In the genomic region with DNA sequence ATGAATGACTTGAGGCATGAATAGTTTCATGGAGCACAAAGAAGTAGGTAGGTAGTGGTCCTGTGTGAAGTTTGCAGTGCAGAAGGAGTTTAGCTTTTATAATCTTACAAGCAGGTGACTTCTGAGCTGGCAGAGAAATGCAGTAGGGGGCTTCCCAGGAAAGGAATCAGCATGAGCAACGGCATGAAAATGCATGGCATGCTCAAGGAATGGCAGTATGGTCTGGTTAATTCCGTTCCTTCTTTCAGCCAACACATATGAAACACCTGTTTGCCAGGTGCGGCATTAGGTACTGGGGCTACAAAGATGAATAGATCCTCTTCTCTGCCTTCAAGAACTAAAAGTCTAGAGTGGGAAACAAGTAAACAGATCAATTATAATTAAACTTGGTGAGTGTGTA, we compare ENCODE assay signal across 21 cellular contexts.
DNase-seq lines count a peak whose midpoint lies in the region; ATAC-seq, FAIRE-seq and TF ChIP-seq lines count a peak whose summit lies in the region.
"Had no signal": no experiment of that assay in that cellular context is flagged by ENCODE, and none has a peak within 500 bp of the region (broad histone marks: within the 10 kb centered on the region; RNA-seq: fewer than 3 reads in every experiment).

No MANE protein-coding gene starts in this region.

- H3K4me1 Mint-ChIP-seq in CD4-positive, alpha-beta T cell (ENCODE audit: low read depth), result peaks cover 63% of the 10 kb centered on the region
- H3K4me1 Mint-ChIP-seq in activated T-helper 17 cell treated with anti-CD3 and anti-CD28 coated beads, Interleukin-2, amount 50 U/mL, for 72 hours, result peaks cover 59% of the 10 kb centered on the region

- no peaks in the 10 kb centered on the region for H3K27me3 Mint-ChIP-seq in CD4-positive, alpha-beta T cell
- no peaks in the 10 kb centered on the region for H3K27me3 Mint-ChIP-seq in activated T-helper 17 cell treated with anti-CD3 and anti-CD28 coated beads, Interleukin-2, amount 50 U/mL, for 72 hours
- H3K27me3 Mint-ChIP-seq: type B pancreatic cell had no signal

- no peak overlapping the region for H3K4me3 ChIP-seq in keratinocyte (ENCODE audit: control insufficient read depth in 2 of 3, extremely low read depth in 1 of 3, insufficient read depth in 2 of 3, low read depth in 1 of 3, low read length in 3 of 3)
- no peak overlapping the region for H3K4me3 ChIP-seq in esophagus squamous epithelium
- H3K4me3 ChIP-seq: left ventricle myocardium inferior, ovary had no signal

- CTCF ChIA-PET in CD4-positive, alpha-beta T cell (lab: Charles Lee), result interaction anchor here (0.6 to 1.7 kb wide), 4 partner anchors 19 to 185 kb away, joined by 3 to 9 read pairs (median 4); a partner anchor contains a TSS

- DNase-seq in ACHN (peak; percentile 17), keratinocyte (ENCODE audit: low read depth, low spot score) (no peak), NCI-H2081 (lab: John Stamatoyannopoulos, UW) (no peak), GM19239 (ENCODE audit: insufficient read length, low spot score) (no peak), esophagus squamous epithelium (lab: John Stamatoyannopoulos, UW) (no peak)
- DNase-seq in CD4-positive, alpha-beta T cell, result no peak
- DNase-seq: central memory CD4-positive, alpha-beta T cell; DMS79; effector CD4-positive, alpha-beta T cell; HCEC 1CT; hippocampal formation; left ventricle myocardium inferior; NCI-H1436 treated with DMSO at 0.1 percent for 48 hours; NCI-H446 treated with DMSO at 0.1 percent for 48 hours; ovary; SHP77; small intestine had no signal

- dilution Hi-C loops in keratinocyte (cut with MboI; ENCODE audit: extremely low pct_ligation_motif_present, low sequenced_read_pairs), result no loop called here

- H3K9me1 ChIP-seq in keratinocyte (ENCODE audit: control insufficient read depth, extremely low read depth, insufficient read depth, low read length), result no peaks in the 10 kb centered on the region

- TF ChIP-seq CTCF in CD4-positive, alpha-beta T cell (IDR thresholded peaks at IDR 0.05), result no peak
- TF ChIP-seq CTCF in keratinocyte (optimal IDR thresholded peaks at IDR 0.05 in 1 of 3, IDR thresholded peaks at IDR 0.05 in 1 of 3, conservative IDR thresholded peaks at IDR 0.05 in 1 of 3; ENCODE audit: extremely low read depth in 1 of 3, insufficient read depth in 2 of 3, low read length in 3 of 3) (no peak), esophagus squamous epithelium (IDR thresholded peaks at IDR 0.05) (no peak)

- H3K27ac Mint-ChIP-seq in CD4-positive, alpha-beta T cell, result peak overlapping the region; percentile 57
- peak overlapping the region; percentile 92 for H3K27ac Mint-ChIP-seq in activated T-helper 17 cell treated with anti-CD3 and anti-CD28 coated beads, Interleukin-2, amount 50 U/mL, for 72 hours
- H3K27ac Mint-ChIP-seq: type B pancreatic cell had no signal

- no peak for TF ChIP-seq POLR2A in esophagus squamous epithelium (IDR thresholded peaks at IDR 0.05)

- H3K27ac ChIP-seq in CD4-positive, alpha-beta T cell (ENCODE audit: low read depth, low read length), result no peak overlapping the region
- H3K27ac ChIP-seq in keratinocyte (ENCODE audit: control insufficient read depth, insufficient read depth, low read length), result no peak overlapping the region
- peak overlapping the region in 1 of 4 donors; percentile 11 for H3K27ac ChIP-seq in esophagus squamous epithelium
- H3K27ac ChIP-seq: left ventricle myocardium inferior, ovary had no signal

- H3K79me2 ChIP-seq in keratinocyte (ENCODE audit: control insufficient read depth, insufficient read depth, low read length), result no peaks in the 10 kb centered on the region

- no peak overlapping the region for H3K9ac ChIP-seq in keratinocyte (ENCODE audit: control insufficient read depth, extremely low read depth, insufficient read depth, low read length)

- H3K4me1 ChIP-seq in keratinocyte (ENCODE audit: control insufficient read depth, extremely low read depth, insufficient read depth, low read length) (no peaks in the 10 kb centered on the region), esophagus squamous epithelium (peaks cover 0 to 25% (median 0%) of the 10 kb centered on the region in 3 donors)
- H3K4me1 ChIP-seq: left ventricle myocardium inferior had no signal

- 75% methylated on average over 3 of the region's 3 CpGs for WGBS in esophagus squamous epithelium, 2 donors

- H2AFZ ChIP-seq in keratinocyte (ENCODE audit: control insufficient read depth, low read length), result no peak overlapping the region

- peak; percentile 26 for FAIRE-seq in keratinocyte (lab: Jason Lieb, UNC)
- FAIRE-seq in GM19239 (lab: Jason Lieb, UNC), result no peak
- FAIRE-seq: GM18507, small intestine had no signal

- POLR2A ChIA-PET in CD4-positive, alpha-beta T cell (lab: Charles Lee), result interaction anchor here (1.2 to 1.3 kb wide), 2 partner anchors 9 to 10 kb away, joined by 4 to 5 read pairs; no protein-coding TSS in a partner anchor

- no peaks in the 10 kb centered on the region for H3K9me3 Mint-ChIP-seq in CD4-positive, alpha-beta T cell
- H3K9me3 Mint-ChIP-seq in activated T-helper 17 cell treated with anti-CD3 and anti-CD28 coated beads, Interleukin-2, amount 50 U/mL, for 72 hours, result no peaks in the 10 kb centered on the region
- H3K9me3 Mint-ChIP-seq: type B pancreatic cell had no signal

- H3K36me3 ChIP-seq in keratinocyte (ENCODE audit: control insufficient read depth in 2 of 2, extremely low read depth in 1 of 2, insufficient read depth in 2 of 2, low read length in 2 of 2) (no peaks in the 10 kb centered on the region), esophagus squamous epithelium (peaks cover 0 to 21% (median 0%) of the 10 kb centered on the region in 3 donors)
- H3K36me3 ChIP-seq: ovary had no signal

- peaks cover 27% of the 10 kb centered on the region for H3K36me3 Mint-ChIP-seq in CD4-positive, alpha-beta T cell (ENCODE audit: low read depth)
- H3K36me3 Mint-ChIP-seq in activated T-helper 17 cell treated with anti-CD3 and anti-CD28 coated beads, Interleukin-2, amount 50 U/mL, for 72 hours (ENCODE audit: low read depth), result peaks cover 71% of the 10 kb centered on the region

- no peaks in the 10 kb centered on the region for H3K9me3 ChIP-seq in CD4-positive, alpha-beta T cell (ENCODE audit: control insufficient read depth, low read length)
- H3K9me3 ChIP-seq in keratinocyte (ENCODE audit: control insufficient read depth, low read depth, low read length), result no peaks in the 10 kb centered on the region
- no peaks in the 10 kb centered on the region for H3K9me3 ChIP-seq in esophagus squamous epithelium
- H3K9me3 ChIP-seq: left ventricle myocardium inferior, ovary had no signal

- intact Hi-C loops in CD4-positive, alpha-beta T cell (cut with DNase I, micrococcal nuclease), result no loop called here
- intact Hi-C loops in esophagus squamous epithelium (cut with DNase I), result no loop called here

- no peaks in the 10 kb centered on the region for H4K20me1 ChIP-seq in keratinocyte (ENCODE audit: control insufficient read depth, extremely low read depth, insufficient read depth, low read length)

- in situ Hi-C loops in ACHN (cut with HindIII; ENCODE audit: low pct_ligation_motif_present, low pct_unique_long_range_greater_than_20kb, low sequenced_read_pairs), result no loop called here

- no peak overlapping the region for H3K4me2 ChIP-seq in keratinocyte (ENCODE audit: control insufficient read depth, extremely low read depth, insufficient read depth, low read depth, low read length)

- no peak overlapping the region for H3K4me3 Mint-ChIP-seq in CD4-positive, alpha-beta T cell
- peak overlapping the region; percentile 74 for H3K4me3 Mint-ChIP-seq in activated T-helper 17 cell treated with anti-CD3 and anti-CD28 coated beads, Interleukin-2, amount 50 U/mL, for 72 hours
- H3K4me3 Mint-ChIP-seq: type B pancreatic cell had no signal

- no peak for ATAC-seq in CD4-positive, alpha-beta T cell (ENCODE audit: poor library complexity)
- no peak for ATAC-seq in activated T-helper 17 cell treated with anti-CD3 and anti-CD28 coated beads, Interleukin-2, amount 50 U/mL, for 72 hours (replicated peaks)
- no peak for ATAC-seq in HG02763 (IDR thresholded peaks at IDR 0.05; ENCODE audit: unreplicated experiment)

- H3K27me3 ChIP-seq in CD4-positive, alpha-beta T cell (ENCODE audit: control insufficient read depth, insufficient read depth, low read length), result no peaks in the 10 kb centered on the region
- H3K27me3 ChIP-seq in keratinocyte (ENCODE audit: control insufficient read depth, extremely low read depth, insufficient read depth, low read length) (no peaks in the 10 kb centered on the region), esophagus squamous epithelium (no peaks in the 10 kb centered on the region)
- H3K27me3 ChIP-seq: ovary had no signal
